ENCODE assay signal across 34 cellular contexts in genomic region chr6:91719414-91719813, GRCh38.
DNase-seq lines count a peak whose midpoint lies in the region; ATAC-seq, FAIRE-seq and TF ChIP-seq lines count a peak whose summit lies in the region.
"Had no signal": no experiment of that assay in that cellular context is flagged by ENCODE, and none has a peak within 500 bp of the region (broad histone marks: within the 10 kb centered on the region; RNA-seq: fewer than 3 reads in every experiment).

No MANE protein-coding gene starts in this region.

- H3K27ac ChIP-seq in Karpas-422 (ENCODE audit: low read length), result no peak overlapping the region
- H3K27ac ChIP-seq: esophagus muscularis mucosa, foreskin keratinocyte, heart right ventricle, pancreas, right atrium auricular region, spleen, transverse colon had no signal

- no peak overlapping the region for H3K4me2 ChIP-seq in Karpas-422 (ENCODE audit: low read depth, low read length, poor library complexity, severe bottlenecking)

- H3K79me2 ChIP-seq in Karpas-422 (ENCODE audit: low read length), result no peaks in the 10 kb centered on the region

- DNase-seq in GM13976 (ENCODE audit: low spot score) (peak; percentile 6), NOMO-1 treated with dmso at 0.1 percent for 144 hours (lab: John Stamatoyannopoulos, UW; ENCODE audit: unreplicated experiment) (peak; percentile 8), D721Med (ENCODE audit: insufficient read length, low spot score) (no peak), Karpas-422 (no peak)
- no peak for DNase-seq in activated CD4-positive, CD25-positive, alpha-beta regulatory T cell treated with anti-CD3 and anti-CD28 coated beads, Interleukin-2, amount 50 U/mL, for 72 hours
- DNase-seq: 8988T; activated CD4-positive, alpha-beta T cell treated with anti-CD3 and anti-CD28 coated beads for 48 hours; activated gamma-delta T cell; activated naive CD8-positive, alpha-beta T cell treated with anti-CD3 and anti-CD28 coated beads, Interleukin-2, amount 50 U/mL, for 24 hours; activated T-cell treated with anti-CD3 and anti-CD28 coated beads, Interleukin-2, amount 50 U/mL, for 24 hours; CD4-positive, CD25-positive, alpha-beta regulatory T cell; central memory CD4-positive, alpha-beta T cell; endodermal cell; foreskin keratinocyte; heart right ventricle; KBM-7; kidney glomerular epithelial cell; MG63; NCI-H1417 treated with DMSO at 0.1 percent for 48 hours; NCI-H2081 treated with DMSO at 0.1 percent for 48 hours; NCI-H345; NCI-H774; pancreas; PC-3; spleen; transverse colon had no signal

- no peaks in the 10 kb centered on the region for H3K36me3 ChIP-seq in Karpas-422 (ENCODE audit: insufficient read depth, low read length)
- H3K36me3 ChIP-seq: esophagus muscularis mucosa, heart right ventricle, MG63, pancreas, right atrium auricular region, spleen, transverse colon had no signal

- peak; percentile 56 for ATAC-seq in GM19468 (IDR thresholded peaks at IDR 0.05; ENCODE audit: extremely low read depth, unreplicated experiment)
- ATAC-seq in HG03159 (IDR thresholded peaks at IDR 0.05; ENCODE audit: unreplicated experiment), result peak; percentile 56
- ATAC-seq in HG02623 (IDR thresholded peaks at IDR 0.05; ENCODE audit: unreplicated experiment), result no peak
- ATAC-seq: activated naive CD8-positive, alpha-beta T cell treated with anti-CD3 and anti-CD28 coated beads, Interleukin-2, amount 50 U/mL, for 24 hours; foreskin keratinocyte; heart right ventricle; pancreas; Right ventricle myocardium inferior had no signal

- peaks cover 11% of the 10 kb centered on the region; the same call in 1 of the 2 replicates for H3K9me3 ChIP-seq in Karpas-422 (ENCODE audit: low read length)
- H3K9me3 ChIP-seq: esophagus muscularis mucosa, MG63, pancreas, right atrium auricular region, spleen, transverse colon had no signal

- no peaks in the 10 kb centered on the region for H3K4me1 ChIP-seq in Karpas-422 (ENCODE audit: low read length)
- H3K4me1 ChIP-seq: esophagus muscularis mucosa, foreskin keratinocyte, heart right ventricle, pancreas, right atrium auricular region, spleen, transverse colon had no signal

- no peaks in the 10 kb centered on the region for H3K27me3 ChIP-seq in Karpas-422 (ENCODE audit: low read length)
- H3K27me3 ChIP-seq: esophagus muscularis mucosa, foreskin keratinocyte, heart right ventricle, MG63, pancreas, right atrium auricular region, spleen, transverse colon had no signal

- no peaks in the 10 kb centered on the region for H4K20me1 ChIP-seq in Karpas-422 (ENCODE audit: insufficient read depth, low read depth, low read length)

- no peak overlapping the region for H3K4me3 ChIP-seq in Karpas-422 (ENCODE audit: low read length)
- H3K4me3 ChIP-seq: esophagus muscularis mucosa, heart right ventricle, lung, MG63, pancreas, right atrium auricular region, spleen, transverse colon had no signal

- H2AFZ ChIP-seq in Karpas-422 (ENCODE audit: low read length), result no peak overlapping the region

- in situ Hi-C loops in GM13976 (cut with MboI; ENCODE audit: low sequenced_read_pairs, unreplicated experiment), result no loop called here

- no peak overlapping the region for H3K9ac ChIP-seq in Karpas-422 (ENCODE audit: low read length)

- TF ChIP-seq CTCF in GM13976 (IDR thresholded peaks at IDR 0.05; ENCODE audit: borderline replicate concordance, control extremely low read depth, extremely low read depth, insufficient read depth, missing control alignments), result no peak
- no peak for TF ChIP-seq CTCF in D721Med (IDR thresholded peaks at IDR 0.05; ENCODE audit: insufficient read depth, missing control alignments)

- no peak for FAIRE-seq in D721Med (lab: Jason Lieb, UNC)
- FAIRE-seq: H54, pancreas had no signal

- no peaks in the 10 kb centered on the region for H3K9me2 ChIP-seq in Karpas-422 (replicated peaks; ENCODE audit: insufficient read depth, low read length)

Comparison
In these comparisons a context has a peak if more than half of its experiments do, and no peak if none do; other contexts are left out.
1. DNase-seq: peak in GM13976 (single experiment) and NOMO-1 treated with dmso at 0.1 percent for 144 hours (single experiment); none in D721Med (single experiment), Karpas-422 (single experiment) and activated CD4-positive, CD25-positive, alpha-beta regulatory T cell treated with anti-CD3 and anti-CD28 coated beads, Interleukin-2, amount 50 U/mL, for 72 hours (single experiment).